Comparison of ENCODE assay signal across 8 cellular contexts in the genomic region with DNA sequence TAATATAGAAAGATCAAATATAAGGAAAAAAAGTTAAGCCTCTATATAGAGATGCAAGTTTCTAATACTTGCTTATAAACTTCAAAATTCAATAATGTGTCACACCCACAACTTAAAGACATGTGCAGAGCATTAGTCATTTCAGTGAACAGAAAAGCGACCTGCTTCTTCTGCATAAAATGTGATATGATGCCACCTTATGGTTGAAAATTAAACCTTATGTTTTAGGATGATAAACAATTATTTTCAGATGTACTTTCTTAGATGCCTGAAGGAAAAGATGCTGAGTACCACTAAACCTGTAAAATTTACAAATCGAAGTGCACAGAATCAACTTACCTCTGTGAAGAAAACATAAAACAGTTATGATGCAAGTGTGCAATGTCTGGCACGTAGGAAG.
DNase-seq lines count a peak whose midpoint lies in the region; ATAC-seq and TF ChIP-seq lines count a peak whose summit lies in the region.

No MANE protein-coding gene starts in this region.

- DNase-seq in Kasumi-1 (lab: John Stamatoyannopoulos, UW) = peak; percentile 62 to 69
- peak; percentile 9 to 40 for DNase-seq in SHP77 (lab: John Stamatoyannopoulos, UW)
- DNase-seq in foreskin keratinocyte = peak; percentile 27 to 67
- no peak for DNase-seq in CD1c-positive myeloid dendritic cell (ENCODE audit: extremely low spot score)
- DNase-seq in stomach = no peak
- DNase-seq in stimulated activated naive CD4-positive, alpha-beta T cell (lab: John Stamatoyannopoulos, UW) = no peak
- DNase-seq in effector memory CD4-positive, alpha-beta T cell = no peak

- H3K27ac ChIP-seq in C4-2B (no peak overlapping the region), foreskin keratinocyte (no peak overlapping the region), stomach (no peak overlapping the region)
- H3K27ac ChIP-seq in effector memory CD4-positive, alpha-beta T cell (ENCODE audit: insufficient read depth, low read length, poor library complexity, severe bottlenecking) = no peak overlapping the region

- peak; percentile 71 for TF ChIP-seq CTCF in C4-2B (conservative IDR thresholded peaks at IDR 0.05)
- TF ChIP-seq CTCF in foreskin keratinocyte (conservative IDR thresholded peaks at IDR 0.05) = peak; percentile 90
- TF ChIP-seq CTCF in stomach (IDR thresholded peaks at IDR 0.05) = peak in 3 of 7 experiments; percentile 18 to 39 (median 21)

- ATAC-seq in foreskin keratinocyte = peak; percentile 86

- H3K9me3 ChIP-seq in stomach = no peaks in the 10 kb centered on the region
- H3K9me3 ChIP-seq in effector memory CD4-positive, alpha-beta T cell (ENCODE audit: control insufficient read depth, low read length) = no peaks in the 10 kb centered on the region

- no peaks in the 10 kb centered on the region for H3K36me3 ChIP-seq in stomach
- H3K36me3 ChIP-seq in effector memory CD4-positive, alpha-beta T cell (ENCODE audit: control insufficient read depth, insufficient read depth, low read length) = no peaks in the 10 kb centered on the region

- intact Hi-C loops in stomach (cut with DNase I; ENCODE audit: low total_unique reads) = no loop called here

- H3K4me3 ChIP-seq in stomach = no peak overlapping the region
- no peak overlapping the region for H3K4me3 ChIP-seq in effector memory CD4-positive, alpha-beta T cell (ENCODE audit: insufficient read depth, low read depth, low read length, poor library complexity, severe bottlenecking)

- 34 to 45% (median 39%) methylated on average over 3 of the region's 3 CpGs for WGBS in stomach, 5 donors

- no peak for TF ChIP-seq POLR2A in stomach (IDR thresholded peaks at IDR 0.05)

- H3K27me3 ChIP-seq in foreskin keratinocyte (no peaks in the 10 kb centered on the region), stomach (no peaks in the 10 kb centered on the region)
- H3K27me3 ChIP-seq in effector memory CD4-positive, alpha-beta T cell (replicated peaks; ENCODE audit: control insufficient read depth, insufficient read depth, low read length, poor library complexity, severe bottlenecking) = no peaks in the 10 kb centered on the region

- no peaks in the 10 kb centered on the region for H3K4me1 ChIP-seq in foreskin keratinocyte
- H3K4me1 ChIP-seq in stomach = no peaks in the 10 kb centered on the region
- no peaks in the 10 kb centered on the region for H3K4me1 ChIP-seq in effector memory CD4-positive, alpha-beta T cell (ENCODE audit: control insufficient read depth, insufficient read depth, low read length, poor library complexity, severe bottlenecking)

- TF ChIP-seq EP300 in stomach (IDR thresholded peaks at IDR 0.05) = no peak

Comparison
In these comparisons a context has a peak if more than half of its experiments do, and no peak if none do; other contexts are left out.
1. DNase-seq: peak in Kasumi-1 (2 of 2), SHP77 (2 of 2) and foreskin keratinocyte (2 of 2); none in CD1c-positive myeloid dendritic cell (single experiment), stomach (single experiment), stimulated activated naive CD4-positive, alpha-beta T cell (0 of 6) and effector memory CD4-positive, alpha-beta T cell (0 of 3).